Comparison of ENCODE assay signal across 9 cellular contexts in the genomic region with DNA sequence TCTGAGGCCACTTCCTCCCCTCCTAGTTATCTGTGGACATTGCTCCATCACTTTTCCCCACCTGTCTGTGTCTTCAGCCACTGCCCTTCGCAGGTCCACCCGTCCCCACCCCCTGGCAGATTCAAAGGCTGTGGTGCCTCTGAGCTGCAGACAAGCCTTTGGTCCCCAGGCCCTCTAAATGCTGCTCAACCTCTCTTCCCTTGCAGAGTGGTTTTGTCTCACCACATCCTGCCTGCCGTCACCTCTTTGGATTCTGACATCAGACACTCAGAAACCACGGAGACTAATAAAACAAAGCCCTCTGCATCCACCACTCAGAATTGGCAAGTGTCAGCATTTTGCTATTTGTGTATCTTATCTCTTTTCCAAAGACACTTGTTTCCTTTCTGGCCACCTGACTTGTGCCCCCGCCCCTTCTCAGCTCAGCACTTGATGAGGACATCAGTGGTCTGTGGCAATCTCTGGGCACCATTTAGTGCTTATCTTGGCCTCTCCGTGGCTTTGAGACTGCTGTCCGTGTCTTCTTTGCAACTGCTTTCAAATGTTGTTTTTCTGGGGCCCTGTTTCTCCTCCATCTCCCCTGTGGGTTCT. TPM values are rescaled to one million over a fixed set of nuclear protein-coding genes. Genes with fewer than 3 reads are reported as not detected.
A peak's percentile ranks its signal among the peaks of the same experiment; 100 is the strongest.
DNase-seq lines count a peak whose midpoint lies in the region; ATAC-seq lines count a peak whose summit lies in the region.
"Had no signal": no experiment of that assay in that cellular context is flagged by ENCODE, and none has a peak within 500 bp of the region (broad histone marks: within the 10 kb centered on the region; RNA-seq: fewer than 3 reads in every experiment).

No MANE protein-coding gene starts in this region.

- no peaks in the 10 kb centered on the region for H3K9me2 ChIP-seq in Karpas-422 (replicated peaks; ENCODE audit: insufficient read depth, low read length)

- H4K20me1 ChIP-seq in BLaER1: no peaks in the 10 kb centered on the region
- H4K20me1 ChIP-seq in Karpas-422 (ENCODE audit: insufficient read depth, low read depth, low read length): no peaks in the 10 kb centered on the region

- H3K9me3 ChIP-seq in BLaER1 (peaks cover 13% of the 10 kb centered on the region; the same call in 1 of the 2 replicates), Karpas-422 (ENCODE audit: low read length) (no peaks in the 10 kb centered on the region)

- H3K9ac ChIP-seq in BLaER1 (peak overlapping the region; percentile 27; the same call in 1 of the 2 replicates), Karpas-422 (ENCODE audit: low read length) (no peak overlapping the region)
- H3K9ac ChIP-seq: parathyroid adenoma had no signal

- H3K27me3 ChIP-seq in BLaER1: peaks cover 13% of the 10 kb centered on the region
- no peaks in the 10 kb centered on the region for H3K27me3 ChIP-seq in Karpas-422 (ENCODE audit: low read length)

- intact Hi-C loops in sciatic nerve (cut with DNase I): no loop called here

- no peak overlapping the region for H3K4me3 ChIP-seq in BLaER1
- H3K4me3 ChIP-seq in Karpas-422 (ENCODE audit: low read length): no peak overlapping the region

- H3K27ac ChIP-seq in BLaER1: peak overlapping the region; percentile 72
- H3K27ac ChIP-seq in caudate nucleus (ENCODE audit: low read depth, low read length): no peak overlapping the region
- H3K27ac ChIP-seq in Karpas-422 (ENCODE audit: low read length): no peak overlapping the region
- H3K27ac ChIP-seq: parathyroid adenoma had no signal

- H2AFZ ChIP-seq in Karpas-422 (ENCODE audit: low read length): no peak overlapping the region
- H2AFZ ChIP-seq: parathyroid adenoma had no signal

- no peaks in the 10 kb centered on the region for H3K79me2 ChIP-seq in Karpas-422 (ENCODE audit: low read length)
- H3K79me2 ChIP-seq: parathyroid adenoma had no signal

- peaks cover 33% of the 10 kb centered on the region for H3K4me1 ChIP-seq in BLaER1
- H3K4me1 ChIP-seq in Karpas-422 (ENCODE audit: low read length): no peaks in the 10 kb centered on the region
- H3K4me1 ChIP-seq: parathyroid adenoma had no signal

- ATAC-seq in GM19372 (IDR thresholded peaks at IDR 0.05; ENCODE audit: low read depth, unreplicated experiment) (peak; percentile 94), HG03521 (IDR thresholded peaks at IDR 0.05; ENCODE audit: unreplicated experiment) (peak; percentile 90), sciatic nerve (peak; percentile 46)

- H3K36me3 ChIP-seq in BLaER1 (no peaks in the 10 kb centered on the region), Karpas-422 (ENCODE audit: insufficient read depth, low read length) (no peaks in the 10 kb centered on the region)

- H3K4me2 ChIP-seq in BLaER1 (peak overlapping the region; percentile 79), Karpas-422 (ENCODE audit: low read depth, low read length, poor library complexity, severe bottlenecking) (no peak overlapping the region)

- DNase-seq in T-helper 2 cell (peak; percentile 20 to 99 (median 64)), astrocyte of the hippocampus (ENCODE audit: low read depth, low spot score) (peak; percentile 96), sciatic nerve (ENCODE audit: low spot score) (no peak), caudate nucleus (lab: John Stamatoyannopoulos, UW) (no peak), Karpas-422 (no peak)

RNA-seq across cellular contexts. Expression of gene CNIH3, which starts 7.7 kb away (rescaled TPM):
- total RNA-seq in sciatic nerve: 6.7 TPM
- total RNA-seq in Karpas-422 (2014; rRNA removed; shearing (Covaris generic); ENCODE audit: low replicate concordance): 1.3 and 4.7 TPM in 2 replicates

Comparison
In these comparisons a context has a peak if more than half of its experiments do, and no peak if none do; other contexts are left out.
1. DNase-seq: peak in T-helper 2 cell (5 of 5) and astrocyte of the hippocampus (single experiment); none in sciatic nerve (single experiment), caudate nucleus (0 of 61) and Karpas-422 (single experiment).
2. Peak in every context shown above with its lines, with median percentiles within 50 percentile points of each other: ATAC-seq.